Comparison of ENCODE assay signal across 15 cellular contexts in the genomic region with DNA sequence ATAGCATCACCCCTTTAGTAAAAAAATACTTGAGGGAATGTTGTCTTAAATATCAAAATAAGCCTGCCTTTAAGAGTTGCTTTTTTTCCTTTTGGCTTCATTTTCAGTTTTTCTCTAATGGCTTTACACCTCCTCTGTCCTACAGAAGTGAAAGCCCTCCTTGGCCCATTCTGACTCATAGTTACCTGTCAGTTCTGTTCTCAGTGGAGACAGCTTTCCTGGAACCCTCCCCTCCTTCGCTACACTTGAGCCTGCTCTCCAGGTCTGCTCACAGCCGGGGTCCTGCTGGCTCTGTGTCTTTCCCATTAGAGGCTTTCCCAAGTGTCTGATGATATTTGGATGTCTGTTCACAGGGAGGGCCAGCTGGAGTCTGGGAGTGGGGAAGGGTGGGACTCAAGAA.
DNase-seq lines count a peak whose midpoint lies in the region; ATAC-seq and TF ChIP-seq lines count a peak whose summit lies in the region.
"Had no signal": no experiment of that assay in that cellular context is flagged by ENCODE, and none has a peak within 500 bp of the region (broad histone marks: within the 10 kb centered on the region; RNA-seq: fewer than 3 reads in every experiment).

No MANE protein-coding gene starts in this region.

- no peak overlapping the region for H3K4me3 Mint-ChIP-seq in HFFc6
- H3K4me3 Mint-ChIP-seq: activated naive CD4-positive, alpha-beta T cell treated with anti-CD3 and anti-CD28 coated beads, Interleukin-2, amount 10 ng/mL, durations not matched to agents 7 days and 5 days; mesothelial cell of epicardium had no signal

- H3K27ac Mint-ChIP-seq in HFFc6, result no peak overlapping the region
- H3K27ac Mint-ChIP-seq: activated naive CD4-positive, alpha-beta T cell treated with anti-CD3 and anti-CD28 coated beads, Interleukin-2, amount 10 ng/mL, durations not matched to agents 7 days and 5 days; mesothelial cell of epicardium had no signal

- no peaks in the 10 kb centered on the region for H3K4me1 Mint-ChIP-seq in HFFc6 (ENCODE audit: low read depth)
- H3K4me1 Mint-ChIP-seq: activated naive CD4-positive, alpha-beta T cell treated with anti-CD3 and anti-CD28 coated beads, Interleukin-2, amount 10 ng/mL, durations not matched to agents 7 days and 5 days; mesothelial cell of epicardium had no signal

- no peaks in the 10 kb centered on the region for H3K36me3 Mint-ChIP-seq in HFFc6 (ENCODE audit: low read depth)
- H3K36me3 Mint-ChIP-seq: activated naive CD4-positive, alpha-beta T cell treated with anti-CD3 and anti-CD28 coated beads, Interleukin-2, amount 10 ng/mL, durations not matched to agents 7 days and 5 days; mesothelial cell of epicardium had no signal

- ATAC-seq in GM18858 (IDR thresholded peaks at IDR 0.05; ENCODE audit: unreplicated experiment), result peak; percentile 54
- ATAC-seq in GM21786 (IDR thresholded peaks at IDR 0.05; ENCODE audit: unreplicated experiment), result peak; percentile 52
- ATAC-seq in HG03439 (IDR thresholded peaks at IDR 0.05; ENCODE audit: unreplicated experiment), result peak; percentile 46
- no peak for ATAC-seq in HG03354 (IDR thresholded peaks at IDR 0.05; ENCODE audit: poor library complexity, severe bottlenecking, unreplicated experiment)

- no peaks in the 10 kb centered on the region for H3K27me3 Mint-ChIP-seq in HFFc6 (ENCODE audit: insufficient read depth)
- H3K27me3 Mint-ChIP-seq: activated naive CD4-positive, alpha-beta T cell treated with anti-CD3 and anti-CD28 coated beads, Interleukin-2, amount 10 ng/mL, durations not matched to agents 7 days and 5 days had no signal

- H3K9me3 Mint-ChIP-seq in HFFc6, result no peaks in the 10 kb centered on the region
- H3K9me3 Mint-ChIP-seq: activated naive CD4-positive, alpha-beta T cell treated with anti-CD3 and anti-CD28 coated beads, Interleukin-2, amount 10 ng/mL, durations not matched to agents 7 days and 5 days; mesothelial cell of epicardium had no signal

- no peak for TF ChIP-seq CTCF in HFFc6 (IDR thresholded peaks at IDR 0.05)

- DNase-seq in DMS79 (lab: John Stamatoyannopoulos, UW), result peak; percentile 43
- DNase-seq in epidermal melanocyte (ENCODE audit: insufficient read length, low spot score), result no peak
- no peak for DNase-seq in HFFc6
- no peak for DNase-seq in stimulated activated CD4-positive, alpha-beta T cell treated with anti-CD3 and anti-CD28 coated beads, Interleukin-4, amount 100 ng/mL, for 24 hours
- DNase-seq: activated CD4-positive, alpha-beta T cell treated with anti-CD3 and anti-CD28 coated beads, Interleukin-2, amount 50 U/mL, for 1 hour; activated naive CD4-positive, alpha-beta T cell treated with anti-CD3 and anti-CD28 coated beads, Interleukin-2, amount 10 ng/mL, durations not matched to agents 7 days and 5 days; colonic mucosa; NCI-H1436 treated with DMSO at 0.1 percent for 48 hours; ovary; stimulated activated CD4-positive, alpha-beta T cell treated with anti-CD3 and anti-CD28 coated beads, Interleukin-15, amount 100 ng/mL, for 24 hours had no signal
